Comparison of ENCODE assay signal across 26 cellular contexts in genomic region chr16:52721331-52721730, GRCh38.
"Had no signal": no experiment of that assay in that cellular context is flagged by ENCODE, and none has a peak within 500 bp of the region (broad histone marks: within the 10 kb centered on the region; RNA-seq: fewer than 3 reads in every experiment).

No MANE protein-coding gene starts in this region.

- H3K9me3 ChIP-seq: ascending aorta, MG63, SJSA1 had no signal

- H3K4me1 ChIP-seq: ascending aorta, SJSA1 had no signal

- H3K36me3 Mint-ChIP-seq: activated CD8-positive, alpha-beta memory T cell treated with anti-CD3 and anti-CD28 coated beads, Interleukin-2, amount 10 ng/mL, durations not matched to agents 7 days and 5 days; activated naive CD4-positive, alpha-beta T cell treated with anti-CD3 and anti-CD28 coated beads, Interleukin-2, amount 50 U/mL, for 72 hours; brain had no signal

- H3K4me3 Mint-ChIP-seq: activated B cell treated with CpG ODN at 0.5 μM for 24 hours; activated CD4-positive, alpha-beta T cell treated with anti-CD3 and anti-CD28 coated beads, Interleukin-2, amount 10 ng/mL, durations not matched to agents 24 days and 14 days; activated CD8-positive, alpha-beta memory T cell treated with anti-CD3 and anti-CD28 coated beads, Interleukin-2, amount 10 ng/mL, durations not matched to agents 7 days and 5 days; activated naive CD8-positive, alpha-beta T cell treated with anti-CD3 and anti-CD28 coated beads, Interleukin-2, amount 50 U/mL, for 24 hours; activated T-cell treated with anti-CD3 and anti-CD28 coated beads, Interleukin-2, amount 50 U/mL, for 4 hours; brain; T-helper 17 cell had no signal

- H3K27ac ChIP-seq: ascending aorta, KMS-11, SJSA1 had no signal

- H3K9ac ChIP-seq: KMS-11 had no signal

- H3K27ac Mint-ChIP-seq: activated B cell treated with CpG ODN at 0.5 μM for 24 hours; activated CD4-positive, alpha-beta T cell treated with anti-CD3 and anti-CD28 coated beads, Interleukin-2, amount 10 ng/mL, durations not matched to agents 24 days and 14 days; activated CD8-positive, alpha-beta memory T cell treated with anti-CD3 and anti-CD28 coated beads, Interleukin-2, amount 10 ng/mL, durations not matched to agents 7 days and 5 days; activated naive CD4-positive, alpha-beta T cell treated with anti-CD3 and anti-CD28 coated beads, Interleukin-2, amount 50 U/mL, for 72 hours; activated naive CD8-positive, alpha-beta T cell treated with anti-CD3 and anti-CD28 coated beads, Interleukin-2, amount 50 U/mL, for 24 hours; T-helper 17 cell had no signal

- H3K27me3 ChIP-seq: ascending aorta, SJSA1 had no signal

- H3K27me3 Mint-ChIP-seq: activated B cell treated with CpG ODN at 0.5 μM for 24 hours; activated CD4-positive, alpha-beta T cell treated with anti-CD3 and anti-CD28 coated beads, Interleukin-2, amount 10 ng/mL, durations not matched to agents 24 days and 14 days; activated CD8-positive, alpha-beta memory T cell treated with anti-CD3 and anti-CD28 coated beads, Interleukin-2, amount 10 ng/mL, durations not matched to agents 7 days and 5 days; activated naive CD8-positive, alpha-beta T cell treated with anti-CD3 and anti-CD28 coated beads, Interleukin-2, amount 50 U/mL, for 24 hours; T-helper 17 cell had no signal

- H3K36me3 ChIP-seq: ascending aorta, MG63, SJSA1 had no signal

- H3K4me3 ChIP-seq: ascending aorta, MG63, SJSA1 had no signal

- H3K4me1 Mint-ChIP-seq: activated B cell treated with CpG ODN at 0.5 μM for 24 hours; activated CD4-positive, alpha-beta T cell treated with anti-CD3 and anti-CD28 coated beads, Interleukin-2, amount 10 ng/mL, durations not matched to agents 24 days and 14 days; activated CD8-positive, alpha-beta memory T cell treated with anti-CD3 and anti-CD28 coated beads, Interleukin-2, amount 10 ng/mL, durations not matched to agents 7 days and 5 days; activated naive CD8-positive, alpha-beta T cell treated with anti-CD3 and anti-CD28 coated beads, Interleukin-2, amount 50 U/mL, for 24 hours; T-helper 17 cell had no signal

- DNase-seq: activated B cell treated with CpG ODN at 0.5 μM for 24 hours; activated CD4-positive, alpha-beta T cell treated with anti-CD3 and anti-CD28 coated beads for 1 hour; activated CD4-positive, alpha-beta T cell treated with anti-CD3 and anti-CD28 coated beads, Interleukin-2, amount 10 ng/mL, durations not matched to agents 24 days and 14 days; activated CD4-positive, alpha-beta T cell treated with anti-CD3 and anti-CD28 coated beads, Interleukin-2, amount 50 U/mL, for 48 hours; activated CD8-positive, alpha-beta memory T cell treated with anti-CD3 and anti-CD28 coated beads, Interleukin-2, amount 10 ng/mL, durations not matched to agents 7 days and 5 days; activated effector memory CD4-positive, alpha-beta T cell treated with anti-CD3 and anti-CD28 coated beads, Interleukin-2, amount 50 U/mL, for 16 hours; activated naive CD4-positive, alpha-beta T cell treated with Interleukin-2 at 50 U/mL for 16 hours; activated naive CD8-positive, alpha-beta T cell treated with anti-CD3 and anti-CD28 coated beads, Interleukin-2, amount 50 U/mL, for 24 hours; activated T-cell treated with anti-CD3 and anti-CD28 coated beads, Interleukin-2, amount 50 U/mL, for 4 hours; amniotic stem cell; MG63; MV-4-11; NCI-H1092 treated with DMSO at 0.1 percent for 48 hours; NCI-H1417 treated with DMSO at 0.1 percent for 48 hours; NCI-H1694; NCI-H2081; NCI-H524 treated with DMSO at 0.1 percent for 48 hours; PC-3; SHP77; T-helper 17 cell; T-helper 9 cell had no signal

- H3K9me3 Mint-ChIP-seq: activated B cell treated with CpG ODN at 0.5 μM for 24 hours; activated naive CD8-positive, alpha-beta T cell treated with anti-CD3 and anti-CD28 coated beads, Interleukin-2, amount 50 U/mL, for 24 hours had no signal
